Comparison of ENCODE assay signal across 1 cellular context in genomic region chr7:133491846-133492652, GRCh38.
TF ChIP-seq lines count a peak whose summit lies in the region.

No MANE protein-coding gene starts in this region.

TF ChIP-seq in K562, 482 proteins besides CTCF, POLR2A, EP300 and RAD21 (continued from another document and continues in another):
- TF ChIP-seq ZBTB43 (CRISPR knock-in tag; IDR thresholded peaks at IDR 0.05) (no peak), ZNF347 (CRISPR knock-in tag; IDR thresholded peaks at IDR 0.05; ENCODE audit: low read depth) (no peak), ZNF282 (CRISPR knock-in tag; IDR thresholded peaks at IDR 0.05) (no peak), CHAMP1 (IDR thresholded peaks at IDR 0.05) (no peak), TAF9B (IDR thresholded peaks at IDR 0.05; ENCODE audit: partially characterized antibody) (no peak), TFAP4 (CRISPR knock-in tag; IDR thresholded peaks at IDR 0.05; ENCODE audit: borderline replicate concordance) (no peak), CTCFL (IDR thresholded peaks at IDR 0.05; ENCODE audit: borderline replicate concordance, insufficient read depth, low read depth, low read length, poor library complexity, severe bottlenecking) (no peak), EP400 (IDR thresholded peaks at IDR 0.05) (0 out of 2 replicates have a peak, but pooled peaks have one; percentile 18), PHF21A (IDR thresholded peaks at IDR 0.05; ENCODE audit: borderline replicate concordance, low read depth) (no peak), MED1 (CRISPR knock-in tag; IDR thresholded peaks at IDR 0.05; ENCODE audit: borderline replicate concordance) (no peak), PURB (CRISPR knock-in tag; IDR thresholded peaks at IDR 0.05; ENCODE audit: low read depth) (no peak), ZNF740 (CRISPR knock-in tag; IDR thresholded peaks at IDR 0.05) (no peak), ZNF740 (tag; IDR thresholded peaks at IDR 0.05) (no peak), SLC30A9 (CRISPR knock-in tag; IDR thresholded peaks at IDR 0.05) (no peak), ZNF76 (CRISPR knock-in tag; IDR thresholded peaks at IDR 0.05; ENCODE audit: borderline replicate concordance) (no peak), JUNB (CRISPR knock-in tag; conservative IDR thresholded peaks at IDR 0.05) (peak; percentile 92), ARID3A (IDR thresholded peaks at IDR 0.05; ENCODE audit: borderline replicate concordance, low read depth, low read length) (no peak), ATF7 (IDR thresholded peaks at IDR 0.05) (peak; percentile 93; the same call in 1 of the 2 replicates), HDGF (IDR thresholded peaks at IDR 0.05) (no peak), TAL1 (IDR thresholded peaks at IDR 0.05) (no peak), PHB2 (IDR thresholded peaks at IDR 0.05; ENCODE audit: low read depth) (no peak), ZNF318 (IDR thresholded peaks at IDR 0.05; ENCODE audit: borderline replicate concordance in 1 of 2, low read depth in 1 of 2) (no peak), ZNF232 (CRISPR knock-in tag; IDR thresholded peaks at IDR 0.05) (no peak), CC2D1A (IDR thresholded peaks at IDR 0.05) (no peak), OTX1 (CRISPR knock-in tag; IDR thresholded peaks at IDR 0.05) (0 out of 2 replicates have a peak, but pooled peaks have one; percentile 32), HMBOX1 (IDR thresholded peaks at IDR 0.05) (peak; percentile 39; the same call in 1 of the 2 replicates), DPF2 (IDR thresholded peaks at IDR 0.05) (peak; percentile 61; the same call in 1 of the 2 replicates), EGR1 (conservative IDR thresholded peaks at IDR 0.05) (no peak), ATF1 (CRISPR knock-in tag; IDR thresholded peaks at IDR 0.05) (no peak), ATF1 (tag; IDR thresholded peaks at IDR 0.05) (peak; percentile 43; the same call in 1 of the 2 replicates), E2F4 (CRISPR knock-in tag; IDR thresholded peaks at IDR 0.05; ENCODE audit: low read depth) (no peak), TRIM24 (IDR thresholded peaks at IDR 0.05) (0 out of 4 replicates have a peak, but pooled peaks of 1 of the 2 experiments have one; percentile 11), CREM (IDR thresholded peaks at IDR 0.05; ENCODE audit: low read depth) (peak; percentile 55), ZZZ3 (IDR thresholded peaks at IDR 0.05) (no peak), ZSCAN32 (CRISPR knock-in tag; IDR thresholded peaks at IDR 0.05) (no peak), PTBP1 (IDR thresholded peaks at IDR 0.05; ENCODE audit: low read depth, low read length) (no peak), FOXP1 (CRISPR knock-in tag; IDR thresholded peaks at IDR 0.05) (no peak), ZHX1 (conservative IDR thresholded peaks at IDR 0.05; ENCODE audit: low read length) (no peak)
